1 cellular context compared by ENCODE assay signal in the genomic region with DNA sequence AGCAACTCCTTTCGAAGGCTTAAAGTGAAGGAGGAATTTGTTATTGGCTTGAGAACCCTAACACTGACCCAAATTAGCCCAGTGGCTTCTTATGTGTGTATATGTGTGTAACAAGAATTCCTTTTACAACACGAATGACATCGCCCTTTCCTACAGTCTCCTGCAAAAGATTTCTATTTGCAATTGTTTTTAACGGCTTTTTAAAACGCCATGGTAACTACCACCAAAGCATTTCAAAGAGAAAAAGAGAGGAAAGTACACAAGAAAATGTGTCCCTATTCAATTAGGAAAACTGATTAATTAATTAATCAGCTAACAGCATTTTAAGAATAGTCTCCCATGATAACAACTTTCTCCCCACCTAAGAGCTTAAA.
TF ChIP-seq lines count a peak whose summit lies in the region.

No MANE protein-coding gene starts in this region.

TF ChIP-seq in H1, 55 proteins besides CTCF, POLR2A, EP300 and RAD21 (continued from another document):
- TF ChIP-seq, protein P1, sequence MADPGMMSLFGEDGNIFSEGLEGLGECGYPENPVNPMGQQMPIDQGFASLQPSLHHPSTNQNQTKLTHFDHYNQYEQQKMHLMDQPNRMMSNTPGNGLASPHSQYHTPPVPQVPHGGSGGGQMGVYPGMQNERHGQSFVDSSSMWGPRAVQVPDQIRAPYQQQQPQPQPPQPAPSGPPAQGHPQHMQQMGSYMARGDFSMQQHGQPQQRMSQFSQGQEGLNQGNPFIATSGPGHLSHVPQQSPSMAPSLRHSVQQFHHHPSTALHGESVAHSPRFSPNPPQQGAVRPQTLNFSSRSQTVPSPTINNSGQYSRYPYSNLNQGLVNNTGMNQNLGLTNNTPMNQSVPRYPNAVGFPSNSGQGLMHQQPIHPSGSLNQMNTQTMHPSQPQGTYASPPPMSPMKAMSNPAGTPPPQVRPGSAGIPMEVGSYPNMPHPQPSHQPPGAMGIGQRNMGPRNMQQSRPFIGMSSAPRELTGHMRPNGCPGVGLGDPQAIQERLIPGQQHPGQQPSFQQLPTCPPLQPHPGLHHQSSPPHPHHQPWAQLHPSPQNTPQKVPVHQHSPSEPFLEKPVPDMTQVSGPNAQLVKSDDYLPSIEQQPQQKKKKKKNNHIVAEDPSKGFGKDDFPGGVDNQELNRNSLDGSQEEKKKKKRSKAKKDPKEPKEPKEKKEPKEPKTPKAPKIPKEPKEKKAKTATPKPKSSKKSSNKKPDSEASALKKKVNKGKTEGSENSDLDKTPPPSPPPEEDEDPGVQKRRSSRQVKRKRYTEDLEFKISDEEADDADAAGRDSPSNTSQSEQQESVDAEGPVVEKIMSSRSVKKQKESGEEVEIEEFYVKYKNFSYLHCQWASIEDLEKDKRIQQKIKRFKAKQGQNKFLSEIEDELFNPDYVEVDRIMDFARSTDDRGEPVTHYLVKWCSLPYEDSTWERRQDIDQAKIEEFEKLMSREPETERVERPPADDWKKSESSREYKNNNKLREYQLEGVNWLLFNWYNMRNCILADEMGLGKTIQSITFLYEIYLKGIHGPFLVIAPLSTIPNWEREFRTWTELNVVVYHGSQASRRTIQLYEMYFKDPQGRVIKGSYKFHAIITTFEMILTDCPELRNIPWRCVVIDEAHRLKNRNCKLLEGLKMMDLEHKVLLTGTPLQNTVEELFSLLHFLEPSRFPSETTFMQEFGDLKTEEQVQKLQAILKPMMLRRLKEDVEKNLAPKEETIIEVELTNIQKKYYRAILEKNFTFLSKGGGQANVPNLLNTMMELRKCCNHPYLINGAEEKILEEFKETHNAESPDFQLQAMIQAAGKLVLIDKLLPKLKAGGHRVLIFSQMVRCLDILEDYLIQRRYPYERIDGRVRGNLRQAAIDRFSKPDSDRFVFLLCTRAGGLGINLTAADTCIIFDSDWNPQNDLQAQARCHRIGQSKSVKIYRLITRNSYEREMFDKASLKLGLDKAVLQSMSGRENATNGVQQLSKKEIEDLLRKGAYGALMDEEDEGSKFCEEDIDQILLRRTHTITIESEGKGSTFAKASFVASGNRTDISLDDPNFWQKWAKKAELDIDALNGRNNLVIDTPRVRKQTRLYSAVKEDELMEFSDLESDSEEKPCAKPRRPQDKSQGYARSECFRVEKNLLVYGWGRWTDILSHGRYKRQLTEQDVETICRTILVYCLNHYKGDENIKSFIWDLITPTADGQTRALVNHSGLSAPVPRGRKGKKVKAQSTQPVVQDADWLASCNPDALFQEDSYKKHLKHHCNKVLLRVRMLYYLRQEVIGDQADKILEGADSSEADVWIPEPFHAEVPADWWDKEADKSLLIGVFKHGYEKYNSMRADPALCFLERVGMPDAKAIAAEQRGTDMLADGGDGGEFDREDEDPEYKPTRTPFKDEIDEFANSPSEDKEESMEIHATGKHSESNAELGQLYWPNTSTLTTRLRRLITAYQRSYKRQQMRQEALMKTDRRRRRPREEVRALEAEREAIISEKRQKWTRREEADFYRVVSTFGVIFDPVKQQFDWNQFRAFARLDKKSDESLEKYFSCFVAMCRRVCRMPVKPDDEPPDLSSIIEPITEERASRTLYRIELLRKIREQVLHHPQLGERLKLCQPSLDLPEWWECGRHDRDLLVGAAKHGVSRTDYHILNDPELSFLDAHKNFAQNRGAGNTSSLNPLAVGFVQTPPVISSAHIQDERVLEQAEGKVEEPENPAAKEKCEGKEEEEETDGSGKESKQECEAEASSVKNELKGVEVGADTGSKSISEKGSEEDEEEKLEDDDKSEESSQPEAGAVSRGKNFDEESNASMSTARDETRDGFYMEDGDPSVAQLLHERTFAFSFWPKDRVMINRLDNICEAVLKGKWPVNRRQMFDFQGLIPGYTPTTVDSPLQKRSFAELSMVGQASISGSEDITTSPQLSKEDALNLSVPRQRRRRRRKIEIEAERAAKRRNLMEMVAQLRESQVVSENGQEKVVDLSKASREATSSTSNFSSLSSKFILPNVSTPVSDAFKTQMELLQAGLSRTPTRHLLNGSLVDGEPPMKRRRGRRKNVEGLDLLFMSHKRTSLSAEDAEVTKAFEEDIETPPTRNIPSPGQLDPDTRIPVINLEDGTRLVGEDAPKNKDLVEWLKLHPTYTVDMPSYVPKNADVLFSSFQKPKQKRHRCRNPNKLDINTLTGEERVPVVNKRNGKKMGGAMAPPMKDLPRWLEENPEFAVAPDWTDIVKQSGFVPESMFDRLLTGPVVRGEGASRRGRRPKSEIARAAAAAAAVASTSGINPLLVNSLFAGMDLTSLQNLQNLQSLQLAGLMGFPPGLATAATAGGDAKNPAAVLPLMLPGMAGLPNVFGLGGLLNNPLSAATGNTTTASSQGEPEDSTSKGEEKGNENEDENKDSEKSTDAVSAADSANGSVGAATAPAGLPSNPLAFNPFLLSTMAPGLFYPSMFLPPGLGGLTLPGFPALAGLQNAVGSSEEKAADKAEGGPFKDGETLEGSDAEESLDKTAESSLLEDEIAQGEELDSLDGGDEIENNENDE (IDR thresholded peaks at IDR 0.05; ENCODE audit: insufficient replicate concordance, low read length) = no peak
- TF ChIP-seq CHD1 (IDR thresholded peaks at IDR 0.05; ENCODE audit: low read depth, low read length) = no peak
- TF ChIP-seq, protein P2, sequence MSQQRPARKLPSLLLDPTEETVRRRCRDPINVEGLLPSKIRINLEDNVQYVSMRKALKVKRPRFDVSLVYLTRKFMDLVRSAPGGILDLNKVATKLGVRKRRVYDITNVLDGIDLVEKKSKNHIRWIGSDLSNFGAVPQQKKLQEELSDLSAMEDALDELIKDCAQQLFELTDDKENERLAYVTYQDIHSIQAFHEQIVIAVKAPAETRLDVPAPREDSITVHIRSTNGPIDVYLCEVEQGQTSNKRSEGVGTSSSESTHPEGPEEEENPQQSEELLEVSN (IDR thresholded peaks at IDR 0.05) = no peak
- no peak for TF ChIP-seq CREB1 (IDR thresholded peaks at IDR 0.05)
- no peak for TF ChIP-seq CHD2 (IDR thresholded peaks at IDR 0.05; ENCODE audit: low read length)
- TF ChIP-seq RFX5 (IDR thresholded peaks at IDR 0.05; ENCODE audit: borderline replicate concordance, low read depth, low read length) = no peak
- no peak for TF ChIP-seq BRCA1 (IDR thresholded peaks at IDR 0.05; ENCODE audit: low read depth, low read length)
- no peak for TF ChIP-seq JUN (IDR thresholded peaks at IDR 0.05; ENCODE audit: low read depth, low read length)
- TF ChIP-seq RNF2 (IDR thresholded peaks at IDR 0.05; ENCODE audit: borderline replicate concordance, low read depth, low read length, missing control alignments, poor library complexity, severe bottlenecking) = no peak
- TF ChIP-seq BACH1 (IDR thresholded peaks at IDR 0.05; ENCODE audit: low read length) = no peak
- TF ChIP-seq SP4 (IDR thresholded peaks at IDR 0.05; ENCODE audit: low read length) = no peak
